In genomic region chr17:15508466-15508865, GRCh38 we compare ENCODE assay signal across 18 cellular contexts.
"Had no signal": no experiment of that assay in that cellular context is flagged by ENCODE, and none has a peak within 500 bp of the region (broad histone marks: within the 10 kb centered on the region; RNA-seq: fewer than 3 reads in every experiment).

No MANE protein-coding gene starts in this region.

- H3K27ac ChIP-seq: ovary, sigmoid colon, uterus had no signal

- H3K27me3 ChIP-seq: ovary, sigmoid colon, tibial nerve, uterus had no signal

- H3K36me3 ChIP-seq: ovary, sigmoid colon, uterus had no signal

- H3K27ac Mint-ChIP-seq: activated CD4-positive, alpha-beta T cell treated with anti-CD3 and anti-CD28 coated beads, Interleukin-2, amount 10 ng/mL, durations not matched to agents 24 days and 14 days; activated CD8-positive, alpha-beta T cell treated with anti-CD3 and anti-CD28 coated beads for 36 hours; activated naive CD4-positive, alpha-beta T cell treated with anti-CD3 and anti-CD28 coated beads for 36 hours; activated T-cell treated with anti-CD3 and anti-CD28 coated beads, Interleukin-2, amount 50 U/mL, for 24 hours; dendritic cell treated with granulocyte-macrophage colony-stimulating factor and Interleukin-4, amounts not matched to agents 40 ng/mL and 50 ng/mL, for 4 days had no signal

- H3K4me3 ChIP-seq: ovary, sigmoid colon, tibial nerve, uterus had no signal

- H3K9me3 Mint-ChIP-seq: activated CD4-positive, alpha-beta T cell treated with anti-CD3 and anti-CD28 coated beads, Interleukin-2, amount 10 ng/mL, durations not matched to agents 24 days and 14 days; activated CD8-positive, alpha-beta T cell treated with anti-CD3 and anti-CD28 coated beads for 36 hours; activated naive CD4-positive, alpha-beta T cell treated with anti-CD3 and anti-CD28 coated beads for 36 hours; activated T-cell treated with anti-CD3 and anti-CD28 coated beads, Interleukin-2, amount 50 U/mL, for 24 hours; dendritic cell treated with granulocyte-macrophage colony-stimulating factor and Interleukin-4, amounts not matched to agents 40 ng/mL and 50 ng/mL, for 4 days had no signal

- H3K9me3 ChIP-seq: ovary, sigmoid colon, tibial nerve, uterus had no signal

- DNase-seq: activated CD4-positive, alpha-beta T cell treated with anti-CD3 and anti-CD28 coated beads, Interleukin-2, amount 10 ng/mL, durations not matched to agents 24 days and 14 days; activated CD8-positive, alpha-beta T cell treated with anti-CD3 and anti-CD28 coated beads for 36 hours; activated naive CD4-positive, alpha-beta T cell treated with anti-CD3 and anti-CD28 coated beads for 36 hours; activated T-cell treated with anti-CD3 and anti-CD28 coated beads, Interleukin-2, amount 50 U/mL, for 24 hours; cerebellar nuclear complex; effector CD8-positive, alpha-beta T cell; hippocampal formation; left colon; midbrain; ovary; sigmoid colon; stimulated activated naive CD4-positive, alpha-beta T cell; T-helper 1 cell; T-helper 9 cell; uterus had no signal

- ATAC-seq: activated CD8-positive, alpha-beta T cell treated with anti-CD3 and anti-CD28 coated beads for 36 hours; left colon; SK-N-SH treated with all-trans-retinoic acid at 6 μM for 48 hours had no signal

- H3K27me3 Mint-ChIP-seq: activated CD4-positive, alpha-beta T cell treated with anti-CD3 and anti-CD28 coated beads, Interleukin-2, amount 10 ng/mL, durations not matched to agents 24 days and 14 days; activated CD8-positive, alpha-beta T cell treated with anti-CD3 and anti-CD28 coated beads for 36 hours; activated T-cell treated with anti-CD3 and anti-CD28 coated beads, Interleukin-2, amount 50 U/mL, for 24 hours; dendritic cell treated with granulocyte-macrophage colony-stimulating factor and Interleukin-4, amounts not matched to agents 40 ng/mL and 50 ng/mL, for 4 days had no signal

- H3K4me3 Mint-ChIP-seq: activated CD4-positive, alpha-beta T cell treated with anti-CD3 and anti-CD28 coated beads, Interleukin-2, amount 10 ng/mL, durations not matched to agents 24 days and 14 days; activated CD8-positive, alpha-beta T cell treated with anti-CD3 and anti-CD28 coated beads for 36 hours; activated naive CD4-positive, alpha-beta T cell treated with anti-CD3 and anti-CD28 coated beads for 36 hours; activated T-cell treated with anti-CD3 and anti-CD28 coated beads, Interleukin-2, amount 50 U/mL, for 24 hours; dendritic cell treated with granulocyte-macrophage colony-stimulating factor and Interleukin-4, amounts not matched to agents 40 ng/mL and 50 ng/mL, for 4 days had no signal
